Comparison of ENCODE assay signal across 1 cellular context in the genomic region with DNA sequence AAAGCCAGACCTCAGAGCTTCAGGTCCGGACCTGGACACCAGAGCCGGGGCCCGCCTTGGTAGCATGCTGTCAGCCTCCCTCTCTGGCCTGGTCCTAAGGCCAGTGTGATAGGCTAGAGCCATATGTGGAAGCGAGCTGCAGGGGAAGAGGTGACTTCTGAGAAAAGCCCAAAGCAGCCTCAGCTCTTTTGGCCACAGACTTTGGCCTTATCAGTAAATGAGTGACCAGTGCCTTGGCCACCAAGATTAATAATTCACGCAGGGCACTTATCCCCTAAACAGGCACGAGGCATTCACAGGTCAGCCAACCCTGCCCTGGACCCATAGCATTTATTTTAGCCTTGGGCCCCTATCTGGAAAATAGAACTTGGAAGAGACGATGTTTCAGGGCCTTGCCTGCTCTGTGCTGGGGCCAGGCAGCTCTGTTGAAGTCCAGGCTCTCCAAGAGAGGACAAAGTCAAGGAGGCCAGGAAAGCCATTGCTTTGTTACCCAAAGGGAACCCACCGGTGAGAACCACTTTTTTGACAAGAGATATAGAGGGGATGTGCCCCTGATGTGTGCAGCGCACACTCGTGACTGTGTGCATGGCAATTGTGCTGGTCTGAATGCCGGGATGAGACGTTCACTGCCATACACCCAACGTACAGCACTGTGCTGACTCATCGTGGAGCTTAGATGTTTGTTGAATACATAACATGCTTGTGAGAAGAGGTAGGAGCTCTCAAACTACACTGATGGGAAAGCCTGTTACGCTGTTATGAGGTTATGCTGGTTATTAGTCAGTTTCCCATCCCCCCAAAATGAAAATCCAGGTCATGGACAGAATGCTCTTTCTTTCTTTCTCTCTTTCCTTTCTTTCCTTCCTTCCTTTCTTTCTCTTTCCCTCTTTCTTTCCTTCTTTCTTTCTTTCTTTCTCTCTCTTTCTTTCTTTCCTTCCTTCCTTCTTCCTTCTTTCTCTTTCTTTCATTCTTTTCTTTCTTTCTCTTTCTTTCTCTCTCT.
TF ChIP-seq lines count a peak whose summit lies in the region.

No MANE protein-coding gene starts in this region.

TF ChIP-seq in HepG2, 621 proteins besides CTCF, POLR2A, EP300 and RAD21 (continued from another document and continues in another):
- TF ChIP-seq, protein P1, sequence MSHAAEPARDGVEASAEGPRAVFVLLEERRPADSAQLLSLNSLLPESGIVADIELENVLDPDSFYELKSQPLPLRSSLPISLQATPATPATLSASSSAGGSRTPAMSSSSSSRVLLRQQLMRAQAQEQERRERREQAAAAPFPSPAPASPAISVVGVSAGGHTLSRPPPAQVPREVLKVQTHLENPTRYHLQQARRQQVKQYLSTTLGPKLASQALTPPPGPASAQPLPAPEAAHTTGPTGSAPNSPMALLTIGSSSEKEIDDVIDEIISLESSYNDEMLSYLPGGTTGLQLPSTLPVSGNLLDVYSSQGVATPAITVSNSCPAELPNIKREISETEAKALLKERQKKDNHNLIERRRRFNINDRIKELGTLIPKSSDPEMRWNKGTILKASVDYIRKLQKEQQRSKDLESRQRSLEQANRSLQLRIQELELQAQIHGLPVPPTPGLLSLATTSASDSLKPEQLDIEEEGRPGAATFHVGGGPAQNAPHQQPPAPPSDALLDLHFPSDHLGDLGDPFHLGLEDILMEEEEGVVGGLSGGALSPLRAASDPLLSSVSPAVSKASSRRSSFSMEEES (CRISPR knock-in tag; IDR thresholded peaks at IDR 0.05), result peak; percentile 87
- TF ChIP-seq PREB (CRISPR knock-in tag; IDR thresholded peaks at IDR 0.05), result no peak
- TF ChIP-seq NR2F1 (CRISPR knock-in tag; IDR thresholded peaks at IDR 0.05), result peak; percentile 34 to 44; a peak in 2 of 4 replicates
- TF ChIP-seq ZSCAN5A (CRISPR knock-in tag; IDR thresholded peaks at IDR 0.05; ENCODE audit: borderline replicate concordance), result no peak
- no peak; the same call in 1 of the 2 replicates for TF ChIP-seq TFAP4 (IDR thresholded peaks at IDR 0.05; ENCODE audit: borderline replicate concordance, low read depth)
- peak; percentile 84 for TF ChIP-seq KLF12 (CRISPR knock-in tag; IDR thresholded peaks at IDR 0.05; ENCODE audit: borderline replicate concordance)
- TF ChIP-seq PHF20 (CRISPR knock-in tag; IDR thresholded peaks at IDR 0.05), result peak; percentile 59
- TF ChIP-seq NCOR1 (IDR thresholded peaks at IDR 0.05; ENCODE audit: borderline replicate concordance, low read length), result peak; percentile 62; the same call in 1 of the 2 replicates
- peak; percentile 69 for TF ChIP-seq NFKB2 (CRISPR knock-in tag; IDR thresholded peaks at IDR 0.05; ENCODE audit: borderline replicate concordance)
- peak; percentile 65 for TF ChIP-seq ATF7-NPFF (CRISPR knock-in tag; IDR thresholded peaks at IDR 0.05; ENCODE audit: low read depth)
- peak; percentile 80 for TF ChIP-seq MAX (IDR thresholded peaks at IDR 0.05)
- TF ChIP-seq, protein P2, sequence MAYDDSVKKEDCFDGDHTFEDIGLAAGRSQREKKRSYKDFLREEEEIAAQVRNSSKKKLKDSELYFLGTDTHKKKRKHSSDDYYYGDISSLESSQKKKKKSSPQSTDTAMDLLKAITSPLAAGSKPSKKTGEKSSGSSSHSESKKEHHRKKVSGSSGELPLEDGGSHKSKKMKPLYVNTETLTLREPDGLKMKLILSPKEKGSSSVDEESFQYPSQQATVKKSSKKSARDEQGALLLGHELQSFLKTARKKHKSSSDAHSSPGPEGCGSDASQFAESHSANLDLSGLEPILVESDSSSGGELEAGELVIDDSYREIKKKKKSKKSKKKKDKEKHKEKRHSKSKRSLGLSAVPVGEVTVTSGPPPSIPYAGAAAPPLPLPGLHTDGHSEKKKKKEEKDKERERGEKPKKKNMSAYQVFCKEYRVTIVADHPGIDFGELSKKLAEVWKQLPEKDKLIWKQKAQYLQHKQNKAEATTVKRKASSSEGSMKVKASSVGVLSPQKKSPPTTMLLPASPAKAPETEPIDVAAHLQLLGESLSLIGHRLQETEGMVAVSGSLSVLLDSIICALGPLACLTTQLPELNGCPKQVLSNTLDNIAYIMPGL (CRISPR knock-in tag; IDR thresholded peaks at IDR 0.05; ENCODE audit: borderline replicate concordance in 1 of 2, low read depth in 1 of 2), result peak; percentile 61 to 63; a peak in 3 of 4 replicates
- TF ChIP-seq ZNF160 (CRISPR knock-in tag; IDR thresholded peaks at IDR 0.05), result no peak
- 0 out of 2 replicates have a peak, but pooled peaks have one; percentile 81 for TF ChIP-seq SP140L (CRISPR knock-in tag; IDR thresholded peaks at IDR 0.05; ENCODE audit: borderline replicate concordance)
- no peak for TF ChIP-seq ZIK1 (CRISPR knock-in tag; IDR thresholded peaks at IDR 0.05; ENCODE audit: borderline replicate concordance, low read depth)
- TF ChIP-seq THYN1 (CRISPR knock-in tag; IDR thresholded peaks at IDR 0.05; ENCODE audit: borderline replicate concordance, low read depth), result no peak
- TF ChIP-seq, protein P3, sequence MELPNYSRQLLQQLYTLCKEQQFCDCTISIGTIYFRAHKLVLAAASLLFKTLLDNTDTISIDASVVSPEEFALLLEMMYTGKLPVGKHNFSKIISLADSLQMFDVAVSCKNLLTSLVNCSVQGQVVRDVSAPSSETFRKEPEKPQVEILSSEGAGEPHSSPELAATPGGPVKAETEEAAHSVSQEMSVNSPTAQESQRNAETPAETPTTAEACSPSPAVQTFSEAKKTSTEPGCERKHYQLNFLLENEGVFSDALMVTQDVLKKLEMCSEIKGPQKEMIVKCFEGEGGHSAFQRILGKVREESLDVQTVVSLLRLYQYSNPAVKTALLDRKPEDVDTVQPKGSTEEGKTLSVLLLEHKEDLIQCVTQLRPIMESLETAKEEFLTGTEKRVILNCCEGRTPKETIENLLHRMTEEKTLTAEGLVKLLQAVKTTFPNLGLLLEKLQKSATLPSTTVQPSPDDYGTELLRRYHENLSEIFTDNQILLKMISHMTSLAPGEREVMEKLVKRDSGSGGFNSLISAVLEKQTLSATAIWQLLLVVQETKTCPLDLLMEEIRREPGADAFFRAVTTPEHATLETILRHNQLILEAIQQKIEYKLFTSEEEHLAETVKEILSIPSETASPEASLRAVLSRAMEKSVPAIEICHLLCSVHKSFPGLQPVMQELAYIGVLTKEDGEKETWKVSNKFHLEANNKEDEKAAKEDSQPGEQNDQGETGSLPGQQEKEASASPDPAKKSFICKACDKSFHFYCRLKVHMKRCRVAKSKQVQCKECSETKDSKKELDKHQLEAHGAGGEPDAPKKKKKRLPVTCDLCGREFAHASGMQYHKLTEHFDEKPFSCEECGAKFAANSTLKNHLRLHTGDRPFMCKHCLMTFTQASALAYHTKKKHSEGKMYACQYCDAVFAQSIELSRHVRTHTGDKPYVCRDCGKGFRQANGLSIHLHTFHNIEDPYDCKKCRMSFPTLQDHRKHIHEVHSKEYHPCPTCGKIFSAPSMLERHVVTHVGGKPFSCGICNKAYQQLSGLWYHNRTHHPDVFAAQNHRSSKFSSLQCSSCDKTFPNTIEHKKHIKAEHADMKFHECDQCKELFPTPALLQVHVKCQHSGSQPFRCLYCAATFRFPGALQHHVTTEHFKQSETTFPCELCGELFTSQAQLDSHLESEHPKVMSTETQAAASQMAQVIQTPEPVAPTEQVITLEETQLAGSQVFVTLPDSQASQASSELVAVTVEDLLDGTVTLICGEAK (IDR thresholded peaks at IDR 0.05), result 0 out of 2 replicates have a peak, but pooled peaks have one; percentile 3
- TF ChIP-seq, protein P3 (CRISPR knock-in tag; IDR thresholded peaks at IDR 0.05), result peak; percentile 53; the same call in 1 of the 2 replicates
- TF ChIP-seq XBP1 (CRISPR knock-in tag; IDR thresholded peaks at IDR 0.05), result 0 out of 2 replicates have a peak, but pooled peaks have one; percentile 31
- TF ChIP-seq ZSCAN9 (CRISPR knock-in tag; IDR thresholded peaks at IDR 0.05; ENCODE audit: borderline replicate concordance), result peak; percentile 11; the same call in 1 of the 2 replicates
- TF ChIP-seq SALL2 (CRISPR knock-in tag; IDR thresholded peaks at IDR 0.05), result peak; percentile 80; the same call in 1 of the 2 replicates
- TF ChIP-seq ZBTB3 (CRISPR knock-in tag; IDR thresholded peaks at IDR 0.05; ENCODE audit: borderline replicate concordance, low read depth), result no peak; the same call in 1 of the 2 replicates
- peak; percentile 79 for TF ChIP-seq GATAD2A (CRISPR knock-in tag; IDR thresholded peaks at IDR 0.05)
- no peak; the same call in 1 of the 2 replicates for TF ChIP-seq ZNF564 (CRISPR knock-in tag; IDR thresholded peaks at IDR 0.05)
- TF ChIP-seq MED8 (CRISPR knock-in tag; IDR thresholded peaks at IDR 0.05; ENCODE audit: insufficient replicate concordance), result peak; percentile 10
